12 cellular contexts compared by ENCODE assay signal in the genomic region with DNA sequence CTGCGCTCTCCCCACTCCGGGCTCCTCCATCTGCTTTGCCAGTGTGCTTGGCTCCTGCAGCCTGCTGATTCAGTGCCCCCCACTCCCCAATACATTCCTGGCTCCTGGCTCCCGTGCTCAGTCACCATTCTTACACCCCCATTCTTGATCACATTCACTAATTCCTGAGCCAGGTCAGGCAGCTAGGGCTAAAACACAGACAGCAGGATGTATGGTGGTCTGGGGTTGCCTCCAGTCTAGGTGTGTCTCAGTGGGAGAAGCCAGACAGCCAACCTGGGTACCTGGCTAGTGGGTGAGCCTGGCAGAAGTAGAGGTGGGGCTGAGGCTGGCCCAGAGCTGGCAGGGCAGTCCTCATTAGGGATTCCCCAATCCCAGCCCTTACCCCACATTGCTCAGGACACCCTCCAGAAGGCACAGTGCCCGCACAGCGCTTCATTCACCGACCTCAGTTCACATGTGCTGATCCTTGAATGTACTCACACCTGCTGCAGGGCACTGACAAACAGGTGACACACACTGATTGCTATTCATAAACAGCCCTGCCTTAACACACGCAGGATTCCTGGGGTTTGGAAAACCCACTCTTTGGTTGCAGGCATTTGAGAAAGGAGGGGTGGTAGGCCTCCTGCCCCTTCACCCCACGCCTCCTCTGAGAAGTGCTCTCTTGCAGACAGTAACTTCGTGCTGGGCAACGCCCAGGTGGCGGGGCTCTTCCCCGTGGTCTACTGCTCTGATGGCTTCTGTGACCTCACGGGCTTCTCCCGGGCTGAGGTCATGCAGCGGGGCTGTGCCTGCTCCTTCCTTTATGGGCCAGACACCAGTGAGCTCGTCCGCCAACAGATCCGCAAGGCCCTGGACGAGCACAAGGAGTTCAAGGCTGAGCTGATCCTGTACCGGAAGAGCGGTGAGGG. TPM values are rescaled to one million over a fixed set of nuclear protein-coding genes. Genes with fewer than 3 reads are reported as not detected.
A peak's percentile ranks its signal among the peaks of the same experiment; 100 is the strongest.
DNase-seq lines count a peak whose midpoint lies in the region; ATAC-seq lines count a peak whose summit lies in the region.
"Had no signal": no experiment of that assay in that cellular context is flagged by ENCODE, and none has a peak within 500 bp of the region (broad histone marks: within the 10 kb centered on the region; RNA-seq: fewer than 3 reads in every experiment).

No MANE protein-coding gene starts in this region.

- peak overlapping the region in 9 of 11 experiments; percentile 13 to 100 (median 94); a peak in 12 of 22 replicates for H3K4me2 ChIP-seq in BLaER1 treated with 17β-estradiol and CSF1 and Interleukin-3, amounts not matched to agents 10 nM and 100 nM
- no peak overlapping the region for H3K4me2 ChIP-seq in mesendoderm (ENCODE audit: low read length)

- ATAC-seq in activated T-helper 17 cell treated with anti-CD3 and anti-CD28 coated beads, Interleukin-2, amount 50 U/mL, for 72 hours (replicated peaks), result no peak
- ATAC-seq in HG03354 (IDR thresholded peaks at IDR 0.05; ENCODE audit: poor library complexity, severe bottlenecking, unreplicated experiment), result no peak
- no peak for ATAC-seq in GM21528 (IDR thresholded peaks at IDR 0.05; ENCODE audit: low FRiP score, unreplicated experiment)

- no peak overlapping the region for H4K8ac ChIP-seq in mesendoderm (ENCODE audit: low read depth, low read length)

- peak overlapping the region; percentile 43 for H3K4me3 Mint-ChIP-seq in activated T-helper 17 cell treated with anti-CD3 and anti-CD28 coated beads, Interleukin-2, amount 50 U/mL, for 72 hours

- H3K27ac Mint-ChIP-seq in activated T-helper 17 cell treated with anti-CD3 and anti-CD28 coated beads, Interleukin-2, amount 50 U/mL, for 72 hours, result no peak overlapping the region

- no peak overlapping the region for H2BK5ac ChIP-seq in mesendoderm (ENCODE audit: low read length)

- H4K5ac ChIP-seq in mesendoderm (ENCODE audit: low read length), result no peak overlapping the region

- whole genome bisulfite sequencing in mesendoderm (ENCODE audit: extremely low coverage, insufficient coverage, low lambda C conversion rate), result no CpG with 5 or more reads among the region's 21 CpGs

- H3K56ac ChIP-seq in mesendoderm (ENCODE audit: low read length), result no peak overlapping the region

- no peak overlapping the region for H3K4ac ChIP-seq in mesendoderm (ENCODE audit: low read depth, low read length)

- H3K9me3 ChIP-seq in BLaER1 treated with 17β-estradiol and CSF1 and Interleukin-3, amounts not matched to agents 10 nM and 100 nM (replicated peaks in 1 of 11), result no peaks in the 10 kb centered on the region

- peaks cover 0 to 55% (median 38%) of the 10 kb centered on the region in 11 experiments; a peak in 18 of 22 replicates for H4K20me1 ChIP-seq in BLaER1 treated with 17β-estradiol and CSF1 and Interleukin-3, amounts not matched to agents 10 nM and 100 nM

- DNase-seq in DMS53 (lab: John Stamatoyannopoulos, UW) (peak; percentile 75), mesendoderm (peak; percentile 35), MV-4-11 (lab: John Stamatoyannopoulos, UW) (no peak), NCI-H2196 (lab: John Stamatoyannopoulos, UW; ENCODE audit: unreplicated experiment) (no peak)
- DNase-seq: activated CD4-positive, alpha-beta T cell treated with anti-CD3 and anti-CD28 coated beads, Interleukin-2, amount 50 U/mL, for 48 hours; NCI-H1694 treated with DMSO at 0.1 percent for 48 hours; Right ventricle myocardium superior had no signal

- no peak overlapping the region for H3K23ac ChIP-seq in mesendoderm (ENCODE audit: low read length)

- H2AK5ac ChIP-seq in mesendoderm (ENCODE audit: low read length), result no peak overlapping the region

- no peaks in the 10 kb centered on the region for H3K79me1 ChIP-seq in mesendoderm (ENCODE audit: low read length)

- peaks cover 8% of the 10 kb centered on the region for H3K27me3 Mint-ChIP-seq in activated T-helper 17 cell treated with anti-CD3 and anti-CD28 coated beads, Interleukin-2, amount 50 U/mL, for 72 hours

- H3K4me3 ChIP-seq in BLaER1 treated with 17β-estradiol and CSF1 and Interleukin-3, amounts not matched to agents 10 nM and 100 nM, result 0 out of 20 replicates have a peak overlapping the region, but pooled peaks of 2 of the 10 experiments have one; percentile 2 to 60
- H3K4me3 ChIP-seq in mesendoderm (ENCODE audit: low read length), result no peak overlapping the region
- H3K4me3 ChIP-seq: lung had no signal

- H3K9me3 Mint-ChIP-seq in activated T-helper 17 cell treated with anti-CD3 and anti-CD28 coated beads, Interleukin-2, amount 50 U/mL, for 72 hours, result no peaks in the 10 kb centered on the region

- no peak overlapping the region for H3K9ac ChIP-seq in BLaER1 treated with 17β-estradiol and CSF1 and Interleukin-3, amounts not matched to agents 10 nM and 100 nM
- no peak overlapping the region for H3K9ac ChIP-seq in mesendoderm (ENCODE audit: low read length)

- no peak overlapping the region for H2BK120ac ChIP-seq in mesendoderm (ENCODE audit: low read depth, low read length)

- H2BK15ac ChIP-seq in mesendoderm (replicated peaks; ENCODE audit: low read depth), result no peak overlapping the region

- H3K36me3 Mint-ChIP-seq in activated T-helper 17 cell treated with anti-CD3 and anti-CD28 coated beads, Interleukin-2, amount 50 U/mL, for 72 hours (ENCODE audit: low read depth), result no peaks in the 10 kb centered on the region

- peaks cover 24 to 53% (median 44%) of the 10 kb centered on the region in 10 experiments; a peak in 19 of 20 replicates for H3K4me1 ChIP-seq in BLaER1 treated with 17β-estradiol and CSF1 and Interleukin-3, amounts not matched to agents 10 nM and 100 nM
- peaks cover 2% of the 10 kb centered on the region for H3K4me1 ChIP-seq in mesendoderm (ENCODE audit: control insufficient read depth, low read depth, low read length)

- H3K18ac ChIP-seq in mesendoderm (ENCODE audit: low read length), result no peak overlapping the region

- peaks cover 4% of the 10 kb centered on the region for H3K4me1 Mint-ChIP-seq in activated T-helper 17 cell treated with anti-CD3 and anti-CD28 coated beads, Interleukin-2, amount 50 U/mL, for 72 hours

- H3K36me3 ChIP-seq in BLaER1 treated with 17β-estradiol and CSF1 and Interleukin-3, amounts not matched to agents 10 nM and 100 nM, result no peaks in the 10 kb centered on the region
- no peaks in the 10 kb centered on the region for H3K36me3 ChIP-seq in mesendoderm (ENCODE audit: control insufficient read depth, insufficient read depth, low read length)

- peaks cover 57 to 80% (median 67%) of the 10 kb centered on the region in 11 experiments for H3K27me3 ChIP-seq in BLaER1 treated with 17β-estradiol and CSF1 and Interleukin-3, amounts not matched to agents 10 nM and 100 nM
- peaks cover 50% of the 10 kb centered on the region for H3K27me3 ChIP-seq in mesendoderm (ENCODE audit: insufficient read depth, low read length, poor library complexity)

- H3K27ac ChIP-seq in BLaER1 treated with 17β-estradiol and CSF1 and Interleukin-3, amounts not matched to agents 10 nM and 100 nM, result no peak overlapping the region
- no peak overlapping the region for H3K27ac ChIP-seq in mesendoderm (ENCODE audit: low read depth, low read length)

- no peaks in the 10 kb centered on the region for H3K79me2 ChIP-seq in mesendoderm (ENCODE audit: control insufficient read depth, insufficient read depth, low read length)

RNA-seq across cellular contexts. Expression of a gene that starts 1.7 kb away (rescaled TPM):
- 1 to 10 TPM; 1.1 to 1.3 TPM for total RNA-seq in activated T-helper 17 cell treated with anti-CD3 and anti-CD28 coated beads, Interleukin-2, amount 50 U/mL, for 72 hours
- polyA plus RNA-seq in mesendoderm (2013, experiment 1 of 2), result 0.07 TPM
- polyA plus RNA-seq in mesendoderm (2013, experiment 2 of 2), result 0.06 TPM

RNA-seq across cellular contexts. Expression of a gene that starts 27.5 kb away (rescaled TPM):
- 10 to 100 TPM; 31.6 to 54.8 TPM for total RNA-seq in activated T-helper 17 cell treated with anti-CD3 and anti-CD28 coated beads, Interleukin-2, amount 50 U/mL, for 72 hours
- 69.8 TPM for polyA plus RNA-seq in mesendoderm (2013, experiment 1 of 2)
- 68.8 TPM for polyA plus RNA-seq in mesendoderm (2013, experiment 2 of 2)

Comparison
In these comparisons a context has a peak if more than half of its experiments do, and no peak if none do; other contexts are left out.
1. DNase-seq: peak in DMS53 (single experiment) and mesendoderm (single experiment); none in MV-4-11 (single experiment) and NCI-H2196 (single experiment).